ENCODE assay signal across 29 cellular contexts in genomic region chr18:6052449-6052913, GRCh38.
"Had no signal": no experiment of that assay in that cellular context is flagged by ENCODE, and none has a peak within 500 bp of the region (broad histone marks: within the 10 kb centered on the region; RNA-seq: fewer than 3 reads in every experiment).

No MANE protein-coding gene starts in this region.

- DNase-seq: activated CD4-positive, alpha-beta T cell treated with anti-CD3 and anti-CD28 coated beads, Interleukin-2, amount 10 ng/mL, durations not matched to agents 24 days and 14 days; activated CD4-positive, alpha-beta T cell treated with anti-CD3 and anti-CD28 coated beads, Interleukin-2, amount 50 U/mL, for 4 hours; activated CD8-positive, alpha-beta T cell treated with anti-CD3 and anti-CD28 coated beads for 36 hours; activated effector memory CD4-positive, alpha-beta T cell treated with anti-CD3 and anti-CD28 coated beads, Interleukin-2, amount 50 U/mL, for 16 hours; activated naive CD4-positive, alpha-beta T cell; activated naive CD4-positive, alpha-beta T cell treated with anti-CD3 and anti-CD28 coated beads, Interleukin-2, amount 50 U/mL, for 16 hours; activated naive CD8-positive, alpha-beta T cell treated with anti-CD3 and anti-CD28 coated beads for 36 hours; activated T-cell treated with anti-CD3 and anti-CD28 coated beads, Interleukin-2, amount 50 U/mL, for 1 hour; activated T-cell treated with anti-CD3 and anti-CD28 coated beads, Interleukin-2, amount 50 U/mL, for 72 hours; amniotic stem cell; aorta; brain microvascular endothelial cell; central memory CD4-positive, alpha-beta T cell; Karpas-422; KBM-7; MV-4-11; NCI-H1092; NCI-H146; NCI-H187 treated with DMSO at 0.1 percent for 48 hours; NCI-H2081; NCI-H2171 treated with DMSO at 0.1 percent for 48 hours; NCI-H2227 treated with DMSO at 0.1 percent for 48 hours; NCI-H446; NCI-H524 treated with DMSO at 0.1 percent for 48 hours; SHP77; SJCRH30 had no signal

- H3K9me3 ChIP-seq: SJCRH30 had no signal

- H3K4me1 ChIP-seq: SJCRH30 had no signal

- ATAC-seq: activated CD8-positive, alpha-beta T cell treated with anti-CD3 and anti-CD28 coated beads for 36 hours; activated T-cell treated with anti-CD3 and anti-CD28 coated beads, Interleukin-2, amount 50 U/mL, for 72 hours; activated T-helper 17 cell treated with anti-CD3 and anti-CD28 coated beads, Interleukin-2, amount 50 U/mL, for 72 hours; Panc1 had no signal

- H3K27me3 ChIP-seq: brain microvascular endothelial cell, SJCRH30 had no signal

- H3K27ac ChIP-seq: brain microvascular endothelial cell, SJCRH30, SK-N-MC had no signal

- H3K36me3 ChIP-seq: brain microvascular endothelial cell, SJCRH30 had no signal

- H3K4me3 ChIP-seq: SJCRH30, SK-N-MC had no signal
